In genomic region chr1:146400198-146401121, GRCh38 we compare ENCODE assay signal across 8 cellular contexts.
DNase-seq lines count a peak whose midpoint lies in the region; ATAC-seq, FAIRE-seq and TF ChIP-seq lines count a peak whose summit lies in the region.
"Not testable (repeated sequence)": the region's sequence is repeated elsewhere in the genome, so short reads cannot be mapped to it uniquely, and the experiment has no call there.

No MANE protein-coding gene starts in this region.

- H3K9me3 ChIP-seq in HepG2 (ENCODE audit: low read length), result not testable (repeated sequence)

- POLR2A ChIA-PET in HepG2 (lab: Yijun Ruan, JAX), result not testable (repeated sequence)

- FAIRE-seq in HepG2 (lab: Jason Lieb, UNC), result not testable (repeated sequence)

- peak overlapping the region; percentile 32; the same call in 1 of the 2 replicates for H3K4me2 ChIP-seq in HepG2 (ENCODE audit: low read depth, low read length)

- not testable (repeated sequence) for H3K4me1 Mint-ChIP-seq in IgD-negative memory B cell
- H3K4me1 Mint-ChIP-seq in activated T-cell treated with anti-CD3 and anti-CD28 coated beads, Interleukin-2, amount 50 U/mL, for 24 hours (ENCODE audit: low read depth), result peaks cover 25% of the 10 kb centered on the region
- peaks cover 23% of the 10 kb centered on the region for H3K4me1 Mint-ChIP-seq in activated naive CD8-positive, alpha-beta T cell (ENCODE audit: low read depth)

- not testable (repeated sequence) for H2AFZ ChIP-seq in HepG2 (ENCODE audit: low read length)

- not testable (repeated sequence) for H3K9ac ChIP-seq in HepG2 (ENCODE audit: insufficient read depth, low read depth, low read length)

- peak; percentile 61 for ATAC-seq in HepG2

- not testable (repeated sequence) for H3K79me2 ChIP-seq in HepG2 (ENCODE audit: insufficient read depth, low read length)

- H3K27ac Mint-ChIP-seq in IgD-negative memory B cell, result peak overlapping the region in 2 of 3 donors; percentile 22 to 67
- H3K27ac Mint-ChIP-seq in activated T-cell treated with anti-CD3 and anti-CD28 coated beads, Interleukin-2, amount 50 U/mL, for 24 hours, result peak overlapping the region; percentile 82
- peak overlapping the region; percentile 94 for H3K27ac Mint-ChIP-seq in activated naive CD8-positive, alpha-beta T cell

- TF ChIP-seq POLR2A in HepG2 (IDR thresholded peaks at IDR 0.05; ENCODE audit: insufficient read depth in 1 of 2, low read depth in 2 of 2, low read length in 2 of 2), result not testable (repeated sequence)

- not testable (repeated sequence) for BruUV-seq in HepG2 (replicated peaks; lab: Mats Ljungman, UMichigan)

- not testable (repeated sequence) for H3K36me3 ChIP-seq in HepG2 (replicated peaks in 1 of 2; ENCODE audit: control insufficient read depth in 1 of 2, insufficient read depth in 2 of 2, low read length in 2 of 2)

- H3K4me1 ChIP-seq in HepG2 (ENCODE audit: insufficient read depth, low read length), result not testable (repeated sequence)

- TF ChIP-seq RAD21 in HepG2 (CRISPR knock-in tag; IDR thresholded peaks at IDR 0.05), result not testable (repeated sequence)

- CTCF ChIA-PET in HepG2 (lab: Yijun Ruan, JAX; ENCODE audit: low intra/inter-chr PET ratio, low total read pairs), result not testable (repeated sequence)

- H3K4me3 Mint-ChIP-seq in IgD-negative memory B cell; activated T-cell treated with anti-CD3 and anti-CD28 coated beads, Interleukin-2, amount 50 U/mL, for 24 hours: not testable (repeated sequence)
- peak overlapping the region; percentile 38 for H3K4me3 Mint-ChIP-seq in activated naive CD8-positive, alpha-beta T cell

- not testable (repeated sequence) for H3K36me3 Mint-ChIP-seq in IgD-negative memory B cell; activated T-cell treated with anti-CD3 and anti-CD28 coated beads, Interleukin-2, amount 50 U/mL, for 24 hours (ENCODE audit: low read depth); activated naive CD8-positive, alpha-beta T cell

- H3K27ac ChIP-seq in C4-2B, result peak overlapping the region; percentile 50; the same call in 1 of the 2 replicates
- H3K27ac ChIP-seq in VCaP, result peak overlapping the region; percentile 53
- not testable (repeated sequence) for H3K27ac ChIP-seq in HepG2 (ENCODE audit: extremely low read length, insufficient read depth, low read length)

- not testable (repeated sequence) for H3K27me3 ChIP-seq in HepG2 (ENCODE audit: control insufficient read depth in 1 of 2, insufficient read depth in 2 of 2, low read length in 2 of 2)

- in situ Hi-C loops in HepG2 (cut with HindIII; ENCODE audit: extremely low pct_ligation_motif_present, low pct_unique_long_range_greater_than_20kb), result not testable (repeated sequence)

- not testable (repeated sequence) for H4K20me1 ChIP-seq in HepG2 (ENCODE audit: insufficient read depth, low read length)

- TF ChIP-seq EP300 in HepG2 (IDR thresholded peaks at IDR 0.05; ENCODE audit: low read depth in 2 of 2, low read length in 2 of 2); HepG2 (CRISPR knock-in tag; IDR thresholded peaks at IDR 0.05; ENCODE audit: borderline replicate concordance): not testable (repeated sequence)

- H3K4me3 ChIP-seq in HepG2 (replicated peaks in 1 of 3; ENCODE audit: insufficient read depth in 1 of 3, low read depth in 2 of 3, low read length in 3 of 3), result not testable (repeated sequence)

- H3K27me3 Mint-ChIP-seq in IgD-negative memory B cell; activated T-cell treated with anti-CD3 and anti-CD28 coated beads, Interleukin-2, amount 50 U/mL, for 24 hours; activated naive CD8-positive, alpha-beta T cell: not testable (repeated sequence)

- H3K9me3 Mint-ChIP-seq in IgD-negative memory B cell; activated T-cell treated with anti-CD3 and anti-CD28 coated beads, Interleukin-2, amount 50 U/mL, for 24 hours; activated naive CD8-positive, alpha-beta T cell (ENCODE audit: low read depth): not testable (repeated sequence)

- intact Hi-C loops in HepG2 (cut with micrococcal nuclease; ENCODE audit: unreplicated experiment), result not testable (repeated sequence)

- not testable (repeated sequence) for TF ChIP-seq CTCF in C4-2B (conservative IDR thresholded peaks at IDR 0.05); VCaP (conservative IDR thresholded peaks at IDR 0.05); HepG2 (CRISPR knock-in tag; IDR thresholded peaks at IDR 0.05)

- not testable (repeated sequence) for DNase-seq in activated T-cell treated with anti-CD3 and anti-CD28 coated beads, Interleukin-2, amount 50 U/mL, for 24 hours; HepG2 (ENCODE audit: low spot score)
- peak; percentile 71 to 83 for DNase-seq in dermis microvascular lymphatic vessel endothelial cell (ENCODE audit: low read depth in 2 of 2)
- DNase-seq in pulmonary artery endothelial cell (ENCODE audit: low read depth, low spot score), result peak; percentile 36

- 17% methylated on average over 8 of the region's 8 CpGs for WGBS in HepG2 (ENCODE audit: low lambda C conversion rate)
